1 cellular context compared by ENCODE assay signal in genomic region chr14:30906752-30907658, GRCh38.
TF ChIP-seq lines count a peak whose summit lies in the region.

No MANE protein-coding gene starts in this region.

TF ChIP-seq in GM23338, 12 proteins besides CTCF, POLR2A, EP300 and RAD21 (continued from another document):
- TF ChIP-seq POLR2AphosphoS5 (IDR thresholded peaks at IDR 0.05; ENCODE audit: low read depth), result no peak
- no peak for TF ChIP-seq CREB1 (CRISPR knock-in tag; IDR thresholded peaks at IDR 0.05; ENCODE audit: low read depth)
- no peak for TF ChIP-seq EZH2 (IDR thresholded peaks at IDR 0.05; ENCODE audit: low read depth, unreplicated experiment)
- TF ChIP-seq ZNF114 (CRISPR knock-in tag; IDR thresholded peaks at IDR 0.05), result no peak
- no peak for TF ChIP-seq JUNB (IDR thresholded peaks at IDR 0.05; ENCODE audit: unreplicated experiment)
- TF ChIP-seq REST (IDR thresholded peaks at IDR 0.05; ENCODE audit: unreplicated experiment), result no peak
